In genomic region chr15:77012868-77013267, GRCh38 we compare ENCODE assay signal across 16 cellular contexts. TPM values are rescaled to one million over a fixed set of nuclear protein-coding genes. Genes with fewer than 3 reads are reported as not detected.
DNase-seq lines count a peak whose midpoint lies in the region; ATAC-seq and TF ChIP-seq lines count a peak whose summit lies in the region.
"Had no signal": no experiment of that assay in that cellular context is flagged by ENCODE, and none has a peak within 500 bp of the region (broad histone marks: within the 10 kb centered on the region; RNA-seq: fewer than 3 reads in every experiment).

No MANE protein-coding gene starts in this region.

- no peak for TF ChIP-seq CTCF in gastroesophageal sphincter (IDR thresholded peaks at IDR 0.05)

- 0% methylated on average over 1 of the region's 4 CpGs for WGBS in gastroesophageal sphincter (ENCODE audit: low coverage in 1 of 2), 2 donors

- H3K9me3 Mint-ChIP-seq in activated CD4-positive, alpha-beta T cell treated with anti-CD3 and anti-CD28 coated beads, Interleukin-2, amount 10 ng/mL, durations not matched to agents 24 days and 14 days: no peaks in the 10 kb centered on the region
- no peaks in the 10 kb centered on the region for H3K9me3 Mint-ChIP-seq in stimulated activated naive CD8-positive, alpha-beta T cell treated with anti-CD3 and anti-CD28 coated beads, Interleukin-15, amount 100 ng/mL, for 72 hours

- TF ChIP-seq POLR2A in gastroesophageal sphincter (IDR thresholded peaks at IDR 0.05): no peak

- H3K4me1 Mint-ChIP-seq in activated CD4-positive, alpha-beta T cell treated with anti-CD3 and anti-CD28 coated beads, Interleukin-2, amount 10 ng/mL, durations not matched to agents 24 days and 14 days: peaks cover 77% of the 10 kb centered on the region
- H3K4me1 Mint-ChIP-seq in stimulated activated naive CD8-positive, alpha-beta T cell treated with anti-CD3 and anti-CD28 coated beads, Interleukin-15, amount 100 ng/mL, for 72 hours: peaks cover 94% of the 10 kb centered on the region

- H3K4me3 Mint-ChIP-seq in activated CD4-positive, alpha-beta T cell treated with anti-CD3 and anti-CD28 coated beads, Interleukin-2, amount 10 ng/mL, durations not matched to agents 24 days and 14 days: peak overlapping the region; percentile 88
- peak overlapping the region; percentile 75 to 83 for H3K4me3 Mint-ChIP-seq in stimulated activated naive CD8-positive, alpha-beta T cell treated with anti-CD3 and anti-CD28 coated beads, Interleukin-15, amount 100 ng/mL, for 72 hours

- peak; percentile 40 for DNase-seq in activated naive CD4-positive, alpha-beta T cell treated with Interleukin-2 at 50 U/mL for 16 hours
- no peak for DNase-seq in activated naive CD4-positive, alpha-beta T cell treated with anti-CD3 and anti-CD28 coated beads, Interleukin-2, amount 50 U/mL, for 16 hours
- DNase-seq in activated CD4-positive, alpha-beta T cell treated with anti-CD3 and anti-CD28 coated beads, Interleukin-2, amount 10 ng/mL, durations not matched to agents 24 days and 14 days: peak; percentile 87
- peak; percentile 55 for DNase-seq in central memory CD4-positive, alpha-beta T cell
- DNase-seq in stimulated activated naive CD8-positive, alpha-beta T cell treated with anti-CD3 and anti-CD28 coated beads, Interleukin-15, amount 100 ng/mL, for 72 hours: peak; percentile 54 to 55
- DNase-seq in NCI-H2227 treated with DMSO at 0.1 percent for 48 hours (lab: John Stamatoyannopoulos, UW): no peak
- DNase-seq: ACHN, DND-41, dorsolateral prefrontal cortex, islet precursor cell had no signal

- peaks cover 2% of the 10 kb centered on the region for H3K27me3 Mint-ChIP-seq in activated CD4-positive, alpha-beta T cell treated with anti-CD3 and anti-CD28 coated beads, Interleukin-2, amount 10 ng/mL, durations not matched to agents 24 days and 14 days
- no peaks in the 10 kb centered on the region for H3K27me3 Mint-ChIP-seq in stimulated activated naive CD8-positive, alpha-beta T cell treated with anti-CD3 and anti-CD28 coated beads, Interleukin-15, amount 100 ng/mL, for 72 hours

- intact Hi-C loops in activated CD4-positive, alpha-beta T cell treated with anti-CD3 and anti-CD28 coated beads, Interleukin-2, amount 10 ng/mL, durations not matched to agents 24 days and 14 days (cut with micrococcal nuclease): loop anchor here (1.0 to 10.0 kb wide), 4 partner anchors 10 to 108 kb away; partner anchors contain the start of gene SCAPER

- H3K27ac ChIP-seq in gastroesophageal sphincter: no peak overlapping the region
- H3K27ac ChIP-seq: dorsolateral prefrontal cortex had no signal

- H3K4me1 ChIP-seq in gastroesophageal sphincter: peaks cover 0 to 12% (median 0%) of the 10 kb centered on the region in 3 donors

- H3K4me3 ChIP-seq in gastroesophageal sphincter: no peak overlapping the region
- H3K4me3 ChIP-seq: dorsolateral prefrontal cortex had no signal

- no peak for TF ChIP-seq EP300 in gastroesophageal sphincter (IDR thresholded peaks at IDR 0.05)

- H3K36me3 ChIP-seq in gastroesophageal sphincter: no peaks in the 10 kb centered on the region

- H3K36me3 Mint-ChIP-seq in activated CD4-positive, alpha-beta T cell treated with anti-CD3 and anti-CD28 coated beads, Interleukin-2, amount 10 ng/mL, durations not matched to agents 24 days and 14 days (ENCODE audit: low read depth): peaks cover 47% of the 10 kb centered on the region

- peak; percentile 61 for ATAC-seq in stimulated activated naive CD8-positive, alpha-beta T cell treated with anti-CD3 and anti-CD28 coated beads, Interleukin-15, amount 100 ng/mL, for 72 hours
- no peak for ATAC-seq in GM19328 (IDR thresholded peaks at IDR 0.05; ENCODE audit: unreplicated experiment)
- ATAC-seq in gastroesophageal sphincter: no peak
- ATAC-seq: sciatic nerve had no signal

- no peaks in the 10 kb centered on the region for H3K9me3 ChIP-seq in gastroesophageal sphincter

- no peaks in the 10 kb centered on the region for H3K27me3 ChIP-seq in gastroesophageal sphincter
- H3K27me3 ChIP-seq: dorsolateral prefrontal cortex had no signal

- peak overlapping the region; percentile 98 for H3K27ac Mint-ChIP-seq in activated CD4-positive, alpha-beta T cell treated with anti-CD3 and anti-CD28 coated beads, Interleukin-2, amount 10 ng/mL, durations not matched to agents 24 days and 14 days
- H3K27ac Mint-ChIP-seq in stimulated activated naive CD8-positive, alpha-beta T cell treated with anti-CD3 and anti-CD28 coated beads, Interleukin-15, amount 100 ng/mL, for 72 hours: peak overlapping the region; percentile 10 to 88

RNA-seq across cellular contexts. Expression of gene PSTPIP1, which starts 17.9 kb away (rescaled TPM):
- 182 and 186 TPM in 2 replicates for total RNA-seq in activated CD4-positive, alpha-beta T cell treated with anti-CD3 and anti-CD28 coated beads, Interleukin-2, amount 10 ng/mL, durations not matched to agents 24 days and 14 days
- 10 to 100 TPM in 2 of 4 donors, 1 to 10 TPM in 2; 7.1 to 18.2 (median 9.0) TPM for total RNA-seq in gastroesophageal sphincter
- total RNA-seq: fibroblast of villous mesenchyme, M059J, myocyte had no signal

RNA-seq across cellular contexts. Expression of gene TSPAN3, which starts 58.0 kb away (rescaled TPM):
- total RNA-seq in activated CD4-positive, alpha-beta T cell treated with anti-CD3 and anti-CD28 coated beads, Interleukin-2, amount 10 ng/mL, durations not matched to agents 24 days and 14 days: 41.4 and 43.0 TPM in 2 replicates
- total RNA-seq in gastroesophageal sphincter: 100 to 1,000 TPM; 163 to 205 (median 171) TPM

Comparison
In these comparisons a context has a peak if more than half of its experiments do, and no peak if none do; other contexts are left out.
1. DNase-seq: peak in activated naive CD4-positive, alpha-beta T cell treated with Interleukin-2 at 50 U/mL for 16 hours (single experiment), activated CD4-positive, alpha-beta T cell treated with anti-CD3 and anti-CD28 coated beads, Interleukin-2, amount 10 ng/mL, durations not matched to agents 24 days and 14 days (single experiment), central memory CD4-positive, alpha-beta T cell (single experiment) and stimulated activated naive CD8-positive, alpha-beta T cell treated with anti-CD3 and anti-CD28 coated beads, Interleukin-15, amount 100 ng/mL, for 72 hours (2 of 2); none in activated naive CD4-positive, alpha-beta T cell treated with anti-CD3 and anti-CD28 coated beads, Interleukin-2, amount 50 U/mL, for 16 hours (single experiment) and NCI-H2227 treated with DMSO at 0.1 percent for 48 hours (single experiment).